7 cellular contexts compared by ENCODE assay signal in the genomic region with DNA sequence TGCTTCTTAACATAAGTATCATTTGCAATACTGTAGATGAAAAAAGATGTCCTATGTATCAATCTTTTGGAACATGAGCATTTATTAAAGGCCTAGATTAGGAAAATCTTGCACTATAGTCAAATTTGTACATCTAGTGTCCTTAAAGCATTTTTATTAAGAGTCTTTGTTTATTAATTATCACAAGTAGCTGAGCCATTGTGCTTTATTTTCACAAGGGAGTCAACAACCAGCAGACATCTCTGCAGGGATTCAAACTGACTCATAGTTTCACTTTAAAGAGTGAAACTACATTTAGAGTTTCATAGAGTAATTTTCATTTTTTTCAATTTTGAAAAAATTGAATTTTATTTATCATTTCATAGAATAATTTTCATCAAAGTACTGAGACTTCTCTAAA.
"Had no signal": no experiment of that assay in that cellular context is flagged by ENCODE, and none has a peak within 500 bp of the region (broad histone marks: within the 10 kb centered on the region; RNA-seq: fewer than 3 reads in every experiment).

No MANE protein-coding gene starts in this region.

- H3K9ac ChIP-seq: KMS-11 had no signal

- DNase-seq: IMR-90, KBM-7, KG1 had no signal

- FAIRE-seq: HepG2, HTR-8/SVneo had no signal

- H3K4me2 ChIP-seq: KMS-11 had no signal

- ATAC-seq: HepG2 had no signal

- H3K27ac ChIP-seq: HL-60, KMS-11 had no signal
